In the genomic region with DNA sequence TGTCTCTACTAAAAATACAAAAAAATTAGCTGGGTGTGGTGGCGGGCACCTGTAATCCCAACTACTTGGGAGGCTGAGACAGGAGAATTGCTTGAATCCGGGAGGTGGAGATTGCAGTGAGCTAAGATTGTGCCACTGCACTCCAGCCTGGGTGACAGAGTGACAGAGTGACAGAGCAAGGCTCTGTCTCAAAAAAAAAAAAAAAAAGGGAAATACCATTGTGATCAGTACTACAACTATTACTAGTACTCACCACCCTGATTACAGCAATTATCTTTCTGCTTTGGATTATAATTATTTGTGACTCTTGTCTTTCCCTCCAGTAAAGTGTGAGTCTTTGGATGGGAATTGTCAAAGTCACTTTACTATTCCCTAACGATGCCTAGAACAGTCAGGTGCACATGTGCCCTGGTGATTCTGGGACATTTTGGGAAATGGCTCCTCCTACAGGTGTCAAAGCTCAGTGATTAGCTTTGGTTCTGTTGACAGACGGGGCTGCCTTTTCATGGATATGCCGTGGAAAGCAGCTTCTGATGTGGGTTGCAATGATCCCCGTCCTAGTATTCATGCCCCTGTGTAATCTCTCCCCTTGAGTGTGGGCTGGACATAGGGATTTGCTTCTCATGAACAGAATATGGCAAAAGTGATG, we compare ENCODE assay signal across 1 cellular context.
TF ChIP-seq lines count a peak whose summit lies in the region.

No MANE protein-coding gene starts in this region.

TF ChIP-seq in WTC11, 78 proteins besides CTCF, POLR2A, EP300 and RAD21 (continued from another document):
- TF ChIP-seq, protein P1, sequence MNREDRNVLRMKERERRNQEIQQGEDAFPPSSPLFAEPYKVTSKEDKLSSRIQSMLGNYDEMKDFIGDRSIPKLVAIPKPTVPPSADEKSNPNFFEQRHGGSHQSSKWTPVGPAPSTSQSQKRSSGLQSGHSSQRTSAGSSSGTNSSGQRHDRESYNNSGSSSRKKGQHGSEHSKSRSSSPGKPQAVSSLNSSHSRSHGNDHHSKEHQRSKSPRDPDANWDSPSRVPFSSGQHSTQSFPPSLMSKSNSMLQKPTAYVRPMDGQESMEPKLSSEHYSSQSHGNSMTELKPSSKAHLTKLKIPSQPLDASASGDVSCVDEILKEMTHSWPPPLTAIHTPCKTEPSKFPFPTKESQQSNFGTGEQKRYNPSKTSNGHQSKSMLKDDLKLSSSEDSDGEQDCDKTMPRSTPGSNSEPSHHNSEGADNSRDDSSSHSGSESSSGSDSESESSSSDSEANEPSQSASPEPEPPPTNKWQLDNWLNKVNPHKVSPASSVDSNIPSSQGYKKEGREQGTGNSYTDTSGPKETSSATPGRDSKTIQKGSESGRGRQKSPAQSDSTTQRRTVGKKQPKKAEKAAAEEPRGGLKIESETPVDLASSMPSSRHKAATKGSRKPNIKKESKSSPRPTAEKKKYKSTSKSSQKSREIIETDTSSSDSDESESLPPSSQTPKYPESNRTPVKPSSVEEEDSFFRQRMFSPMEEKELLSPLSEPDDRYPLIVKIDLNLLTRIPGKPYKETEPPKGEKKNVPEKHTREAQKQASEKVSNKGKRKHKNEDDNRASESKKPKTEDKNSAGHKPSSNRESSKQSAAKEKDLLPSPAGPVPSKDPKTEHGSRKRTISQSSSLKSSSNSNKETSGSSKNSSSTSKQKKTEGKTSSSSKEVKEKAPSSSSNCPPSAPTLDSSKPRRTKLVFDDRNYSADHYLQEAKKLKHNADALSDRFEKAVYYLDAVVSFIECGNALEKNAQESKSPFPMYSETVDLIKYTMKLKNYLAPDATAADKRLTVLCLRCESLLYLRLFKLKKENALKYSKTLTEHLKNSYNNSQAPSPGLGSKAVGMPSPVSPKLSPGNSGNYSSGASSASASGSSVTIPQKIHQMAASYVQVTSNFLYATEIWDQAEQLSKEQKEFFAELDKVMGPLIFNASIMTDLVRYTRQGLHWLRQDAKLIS (CRISPR knock-in tag; IDR thresholded peaks at IDR 0.05; ENCODE audit: borderline replicate concordance) = no peak
- no peak for TF ChIP-seq EMX1 (CRISPR knock-in tag; IDR thresholded peaks at IDR 0.05)
- TF ChIP-seq MXD4 (CRISPR knock-in tag; IDR thresholded peaks at IDR 0.05; ENCODE audit: borderline replicate concordance) = no peak
- TF ChIP-seq ZNF416 (CRISPR knock-in tag; IDR thresholded peaks at IDR 0.05) = no peak
- TF ChIP-seq ZBTB21 (CRISPR knock-in tag; IDR thresholded peaks at IDR 0.05; ENCODE audit: borderline replicate concordance) = no peak
- TF ChIP-seq, protein P2, sequence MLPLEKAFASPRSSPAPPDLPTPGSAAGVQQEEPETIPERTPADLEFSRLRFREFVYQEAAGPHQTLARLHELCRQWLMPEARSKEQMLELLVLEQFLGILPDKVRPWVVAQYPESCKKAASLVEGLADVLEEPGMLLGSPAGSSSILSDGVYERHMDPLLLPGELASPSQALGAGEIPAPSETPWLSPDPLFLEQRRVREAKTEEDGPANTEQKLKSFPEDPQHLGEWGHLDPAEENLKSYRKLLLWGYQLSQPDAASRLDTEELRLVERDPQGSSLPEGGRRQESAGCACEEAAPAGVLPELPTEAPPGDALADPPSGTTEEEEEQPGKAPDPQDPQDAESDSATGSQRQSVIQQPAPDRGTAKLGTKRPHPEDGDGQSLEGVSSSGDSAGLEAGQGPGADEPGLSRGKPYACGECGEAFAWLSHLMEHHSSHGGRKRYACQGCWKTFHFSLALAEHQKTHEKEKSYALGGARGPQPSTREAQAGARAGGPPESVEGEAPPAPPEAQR (CRISPR knock-in tag; IDR thresholded peaks at IDR 0.05) = no peak
- TF ChIP-seq CREM (CRISPR knock-in tag; IDR thresholded peaks at IDR 0.05) = no peak
- TF ChIP-seq, protein P3, sequence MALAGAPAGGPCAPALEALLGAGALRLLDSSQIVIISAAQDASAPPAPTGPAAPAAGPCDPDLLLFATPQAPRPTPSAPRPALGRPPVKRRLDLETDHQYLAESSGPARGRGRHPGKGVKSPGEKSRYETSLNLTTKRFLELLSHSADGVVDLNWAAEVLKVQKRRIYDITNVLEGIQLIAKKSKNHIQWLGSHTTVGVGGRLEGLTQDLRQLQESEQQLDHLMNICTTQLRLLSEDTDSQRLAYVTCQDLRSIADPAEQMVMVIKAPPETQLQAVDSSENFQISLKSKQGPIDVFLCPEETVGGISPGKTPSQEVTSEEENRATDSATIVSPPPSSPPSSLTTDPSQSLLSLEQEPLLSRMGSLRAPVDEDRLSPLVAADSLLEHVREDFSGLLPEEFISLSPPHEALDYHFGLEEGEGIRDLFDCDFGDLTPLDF (CRISPR knock-in tag; IDR thresholded peaks at IDR 0.05) = no peak
- no peak for TF ChIP-seq ZNF671 (CRISPR knock-in tag; IDR thresholded peaks at IDR 0.05)
- no peak for TF ChIP-seq HMGA2 (CRISPR knock-in tag; IDR thresholded peaks at IDR 0.05)
- TF ChIP-seq, protein P4, sequence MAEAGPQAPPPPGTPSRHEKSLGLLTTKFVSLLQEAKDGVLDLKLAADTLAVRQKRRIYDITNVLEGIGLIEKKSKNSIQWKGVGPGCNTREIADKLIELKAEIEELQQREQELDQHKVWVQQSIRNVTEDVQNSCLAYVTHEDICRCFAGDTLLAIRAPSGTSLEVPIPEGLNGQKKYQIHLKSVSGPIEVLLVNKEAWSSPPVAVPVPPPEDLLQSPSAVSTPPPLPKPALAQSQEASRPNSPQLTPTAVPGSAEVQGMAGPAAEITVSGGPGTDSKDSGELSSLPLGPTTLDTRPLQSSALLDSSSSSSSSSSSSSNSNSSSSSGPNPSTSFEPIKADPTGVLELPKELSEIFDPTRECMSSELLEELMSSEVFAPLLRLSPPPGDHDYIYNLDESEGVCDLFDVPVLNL (CRISPR knock-in tag; IDR thresholded peaks at IDR 0.05; ENCODE audit: borderline replicate concordance, low read depth) = no peak
- TF ChIP-seq, protein P5, sequence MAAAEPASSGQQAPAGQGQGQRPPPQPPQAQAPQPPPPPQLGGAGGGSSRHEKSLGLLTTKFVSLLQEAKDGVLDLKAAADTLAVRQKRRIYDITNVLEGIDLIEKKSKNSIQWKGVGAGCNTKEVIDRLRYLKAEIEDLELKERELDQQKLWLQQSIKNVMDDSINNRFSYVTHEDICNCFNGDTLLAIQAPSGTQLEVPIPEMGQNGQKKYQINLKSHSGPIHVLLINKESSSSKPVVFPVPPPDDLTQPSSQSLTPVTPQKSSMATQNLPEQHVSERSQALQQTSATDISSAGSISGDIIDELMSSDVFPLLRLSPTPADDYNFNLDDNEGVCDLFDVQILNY (CRISPR knock-in tag; IDR thresholded peaks at IDR 0.05) = no peak
- TF ChIP-seq, protein P6, sequence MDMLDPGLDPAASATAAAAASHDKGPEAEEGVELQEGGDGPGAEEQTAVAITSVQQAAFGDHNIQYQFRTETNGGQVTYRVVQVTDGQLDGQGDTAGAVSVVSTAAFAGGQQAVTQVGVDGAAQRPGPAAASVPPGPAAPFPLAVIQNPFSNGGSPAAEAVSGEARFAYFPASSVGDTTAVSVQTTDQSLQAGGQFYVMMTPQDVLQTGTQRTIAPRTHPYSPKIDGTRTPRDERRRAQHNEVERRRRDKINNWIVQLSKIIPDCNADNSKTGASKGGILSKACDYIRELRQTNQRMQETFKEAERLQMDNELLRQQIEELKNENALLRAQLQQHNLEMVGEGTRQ (CRISPR knock-in tag; IDR thresholded peaks at IDR 0.05) = no peak
- TF ChIP-seq, protein P7, sequence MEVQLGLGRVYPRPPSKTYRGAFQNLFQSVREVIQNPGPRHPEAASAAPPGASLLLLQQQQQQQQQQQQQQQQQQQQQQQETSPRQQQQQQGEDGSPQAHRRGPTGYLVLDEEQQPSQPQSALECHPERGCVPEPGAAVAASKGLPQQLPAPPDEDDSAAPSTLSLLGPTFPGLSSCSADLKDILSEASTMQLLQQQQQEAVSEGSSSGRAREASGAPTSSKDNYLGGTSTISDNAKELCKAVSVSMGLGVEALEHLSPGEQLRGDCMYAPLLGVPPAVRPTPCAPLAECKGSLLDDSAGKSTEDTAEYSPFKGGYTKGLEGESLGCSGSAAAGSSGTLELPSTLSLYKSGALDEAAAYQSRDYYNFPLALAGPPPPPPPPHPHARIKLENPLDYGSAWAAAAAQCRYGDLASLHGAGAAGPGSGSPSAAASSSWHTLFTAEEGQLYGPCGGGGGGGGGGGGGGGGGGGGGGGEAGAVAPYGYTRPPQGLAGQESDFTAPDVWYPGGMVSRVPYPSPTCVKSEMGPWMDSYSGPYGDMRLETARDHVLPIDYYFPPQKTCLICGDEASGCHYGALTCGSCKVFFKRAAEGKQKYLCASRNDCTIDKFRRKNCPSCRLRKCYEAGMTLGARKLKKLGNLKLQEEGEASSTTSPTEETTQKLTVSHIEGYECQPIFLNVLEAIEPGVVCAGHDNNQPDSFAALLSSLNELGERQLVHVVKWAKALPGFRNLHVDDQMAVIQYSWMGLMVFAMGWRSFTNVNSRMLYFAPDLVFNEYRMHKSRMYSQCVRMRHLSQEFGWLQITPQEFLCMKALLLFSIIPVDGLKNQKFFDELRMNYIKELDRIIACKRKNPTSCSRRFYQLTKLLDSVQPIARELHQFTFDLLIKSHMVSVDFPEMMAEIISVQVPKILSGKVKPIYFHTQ (CRISPR knock-in tag; IDR thresholded peaks at IDR 0.05) = no peak
- no peak for TF ChIP-seq OVOL2 (CRISPR knock-in tag; IDR thresholded peaks at IDR 0.05; ENCODE audit: borderline replicate concordance)
- no peak for TF ChIP-seq GABPB1 (CRISPR knock-in tag; IDR thresholded peaks at IDR 0.05)
